ENCODE assay signal across 1 cellular context in the genomic region with DNA sequence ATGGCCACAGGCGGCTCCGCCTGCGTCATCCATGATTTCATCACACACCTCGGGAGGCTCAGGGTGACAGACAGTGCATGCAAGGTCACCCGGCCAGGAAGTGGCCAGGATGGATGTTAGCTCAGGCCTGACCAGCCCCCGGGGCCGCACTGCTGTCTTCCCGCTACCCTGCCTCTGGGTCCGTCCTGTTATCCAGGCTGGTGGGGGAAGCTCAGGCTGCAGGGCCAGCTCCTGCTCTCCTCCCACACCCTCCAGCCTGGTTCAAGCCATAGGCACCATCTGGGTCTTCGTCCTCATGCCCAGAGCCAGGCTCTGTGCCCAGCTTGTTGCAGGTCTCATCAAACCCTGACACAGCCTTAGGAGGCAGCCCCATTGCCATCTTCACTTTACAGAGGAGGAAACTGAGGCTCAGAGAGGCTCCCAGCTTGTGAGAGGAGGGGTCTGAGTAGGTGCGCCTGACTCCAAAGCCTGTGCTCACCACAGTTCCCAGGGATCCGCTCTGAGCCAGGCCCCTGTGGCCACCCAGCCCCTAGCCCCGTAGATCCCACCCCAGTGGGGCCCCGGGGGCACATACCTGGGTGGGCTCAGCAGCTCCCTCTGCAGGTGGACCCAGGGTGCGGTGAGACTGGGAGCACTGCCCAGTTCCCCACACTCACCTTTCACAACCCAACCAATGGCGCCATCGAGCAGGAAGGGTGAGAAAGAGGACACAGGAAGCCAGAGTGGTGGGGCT.
A peak's percentile ranks its signal among the peaks of the same experiment; 100 is the strongest.
TF ChIP-seq lines count a peak whose summit lies in the region.

No MANE protein-coding gene starts in this region.

TF ChIP-seq in HepG2, 621 proteins besides CTCF, POLR2A, EP300 and RAD21 (continued from another document and continues in another):
- TF ChIP-seq, protein P1, sequence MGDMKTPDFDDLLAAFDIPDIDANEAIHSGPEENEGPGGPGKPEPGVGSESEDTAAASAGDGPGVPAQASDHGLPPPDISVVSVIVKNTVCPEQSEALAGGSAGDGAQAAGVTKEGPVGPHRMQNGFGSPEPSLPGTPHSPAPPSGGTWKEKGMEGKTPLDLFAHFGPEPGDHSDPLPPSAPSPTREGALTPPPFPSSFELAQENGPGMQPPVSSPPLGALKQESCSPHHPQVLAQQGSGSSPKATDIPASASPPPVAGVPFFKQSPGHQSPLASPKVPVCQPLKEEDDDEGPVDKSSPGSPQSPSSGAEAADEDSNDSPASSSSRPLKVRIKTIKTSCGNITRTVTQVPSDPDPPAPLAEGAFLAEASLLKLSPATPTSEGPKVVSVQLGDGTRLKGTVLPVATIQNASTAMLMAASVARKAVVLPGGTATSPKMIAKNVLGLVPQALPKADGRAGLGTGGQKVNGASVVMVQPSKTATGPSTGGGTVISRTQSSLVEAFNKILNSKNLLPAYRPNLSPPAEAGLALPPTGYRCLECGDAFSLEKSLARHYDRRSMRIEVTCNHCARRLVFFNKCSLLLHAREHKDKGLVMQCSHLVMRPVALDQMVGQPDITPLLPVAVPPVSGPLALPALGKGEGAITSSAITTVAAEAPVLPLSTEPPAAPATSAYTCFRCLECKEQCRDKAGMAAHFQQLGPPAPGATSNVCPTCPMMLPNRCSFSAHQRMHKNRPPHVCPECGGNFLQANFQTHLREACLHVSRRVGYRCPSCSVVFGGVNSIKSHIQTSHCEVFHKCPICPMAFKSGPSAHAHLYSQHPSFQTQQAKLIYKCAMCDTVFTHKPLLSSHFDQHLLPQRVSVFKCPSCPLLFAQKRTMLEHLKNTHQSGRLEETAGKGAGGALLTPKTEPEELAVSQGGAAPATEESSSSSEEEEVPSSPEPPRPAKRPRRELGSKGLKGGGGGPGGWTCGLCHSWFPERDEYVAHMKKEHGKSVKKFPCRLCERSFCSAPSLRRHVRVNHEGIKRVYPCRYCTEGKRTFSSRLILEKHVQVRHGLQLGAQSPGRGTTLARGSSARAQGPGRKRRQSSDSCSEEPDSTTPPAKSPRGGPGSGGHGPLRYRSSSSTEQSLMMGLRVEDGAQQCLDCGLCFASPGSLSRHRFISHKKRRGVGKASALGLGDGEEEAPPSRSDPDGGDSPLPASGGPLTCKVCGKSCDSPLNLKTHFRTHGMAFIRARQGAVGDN (CRISPR knock-in tag; IDR thresholded peaks at IDR 0.05), result peak; percentile 98
- TF ChIP-seq ESRRA (CRISPR knock-in tag; IDR thresholded peaks at IDR 0.05; ENCODE audit: low read depth) (peak; percentile 97), KDM4B (CRISPR knock-in tag; IDR thresholded peaks at IDR 0.05) (peak; percentile 94), ZNF775 (CRISPR knock-in tag; IDR thresholded peaks at IDR 0.05; ENCODE audit: borderline replicate concordance) (0 out of 2 replicates have a peak, but pooled peaks have one; percentile 62), TBX2 (CRISPR knock-in tag; IDR thresholded peaks at IDR 0.05; ENCODE audit: borderline replicate concordance) (peak; percentile 84), ZNF296 (CRISPR knock-in tag; conservative IDR thresholded peaks at IDR 0.05) (peak; percentile 35; the same call in 1 of the 2 replicates), ZKSCAN8 (CRISPR knock-in tag; IDR thresholded peaks at IDR 0.05; ENCODE audit: borderline replicate concordance) (0 out of 2 replicates have a peak, but pooled peaks have one; percentile 20), JDP2 (CRISPR knock-in tag; IDR thresholded peaks at IDR 0.05; ENCODE audit: borderline replicate concordance) (no peak), ZNF510 (CRISPR knock-in tag; IDR thresholded peaks at IDR 0.05; ENCODE audit: low read depth) (peak; percentile 93), ZNF580 (CRISPR knock-in tag; IDR thresholded peaks at IDR 0.05; ENCODE audit: borderline replicate concordance, low read depth) (peak; percentile 94), SYNCRIP (IDR thresholded peaks at IDR 0.05; ENCODE audit: insufficient read depth, low read depth, low read length) (no peak), ZFX (CRISPR knock-in tag; IDR thresholded peaks at IDR 0.05; ENCODE audit: low read depth) (peak; percentile 92), ZNF343 (CRISPR knock-in tag; IDR thresholded peaks at IDR 0.05) (peak; percentile 86; the same call in 1 of the 2 replicates), ZNF431 (CRISPR knock-in tag; IDR thresholded peaks at IDR 0.05; ENCODE audit: borderline replicate concordance, low read depth) (peak; percentile 82; the same call in 1 of the 2 replicates), ZNF768 (CRISPR knock-in tag; IDR thresholded peaks at IDR 0.05) (peak; percentile 31), GABPA (IDR thresholded peaks at IDR 0.05; ENCODE audit: low read depth, low read length) (no peak; the same call in 1 of the 2 replicates), GABPA (CRISPR knock-in tag; IDR thresholded peaks at IDR 0.05; ENCODE audit: low read depth) (peak; percentile 71), ZNF777 (CRISPR knock-in tag; IDR thresholded peaks at IDR 0.05) (no peak), FOXC1 (CRISPR knock-in tag; IDR thresholded peaks at IDR 0.05; ENCODE audit: borderline replicate concordance) (peak; percentile 68), ZNF160 (CRISPR knock-in tag; IDR thresholded peaks at IDR 0.05) (peak; percentile 20; the same call in 1 of the 2 replicates), YEATS2 (CRISPR knock-in tag; IDR thresholded peaks at IDR 0.05; ENCODE audit: borderline replicate concordance) (peak; percentile 27), MIER2 (CRISPR knock-in tag; IDR thresholded peaks at IDR 0.05) (peak; percentile 22; the same call in 1 of the 2 replicates), FOXK2 (IDR thresholded peaks at IDR 0.05) (no peak)
- TF ChIP-seq, protein P2, sequence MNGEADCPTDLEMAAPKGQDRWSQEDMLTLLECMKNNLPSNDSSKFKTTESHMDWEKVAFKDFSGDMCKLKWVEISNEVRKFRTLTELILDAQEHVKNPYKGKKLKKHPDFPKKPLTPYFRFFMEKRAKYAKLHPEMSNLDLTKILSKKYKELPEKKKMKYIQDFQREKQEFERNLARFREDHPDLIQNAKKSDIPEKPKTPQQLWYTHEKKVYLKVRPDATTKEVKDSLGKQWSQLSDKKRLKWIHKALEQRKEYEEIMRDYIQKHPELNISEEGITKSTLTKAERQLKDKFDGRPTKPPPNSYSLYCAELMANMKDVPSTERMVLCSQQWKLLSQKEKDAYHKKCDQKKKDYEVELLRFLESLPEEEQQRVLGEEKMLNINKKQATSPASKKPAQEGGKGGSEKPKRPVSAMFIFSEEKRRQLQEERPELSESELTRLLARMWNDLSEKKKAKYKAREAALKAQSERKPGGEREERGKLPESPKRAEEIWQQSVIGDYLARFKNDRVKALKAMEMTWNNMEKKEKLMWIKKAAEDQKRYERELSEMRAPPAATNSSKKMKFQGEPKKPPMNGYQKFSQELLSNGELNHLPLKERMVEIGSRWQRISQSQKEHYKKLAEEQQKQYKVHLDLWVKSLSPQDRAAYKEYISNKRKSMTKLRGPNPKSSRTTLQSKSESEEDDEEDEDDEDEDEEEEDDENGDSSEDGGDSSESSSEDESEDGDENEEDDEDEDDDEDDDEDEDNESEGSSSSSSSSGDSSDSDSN (CRISPR knock-in tag; IDR thresholded peaks at IDR 0.05), result peak; percentile 99
- TF ChIP-seq, protein P3, sequence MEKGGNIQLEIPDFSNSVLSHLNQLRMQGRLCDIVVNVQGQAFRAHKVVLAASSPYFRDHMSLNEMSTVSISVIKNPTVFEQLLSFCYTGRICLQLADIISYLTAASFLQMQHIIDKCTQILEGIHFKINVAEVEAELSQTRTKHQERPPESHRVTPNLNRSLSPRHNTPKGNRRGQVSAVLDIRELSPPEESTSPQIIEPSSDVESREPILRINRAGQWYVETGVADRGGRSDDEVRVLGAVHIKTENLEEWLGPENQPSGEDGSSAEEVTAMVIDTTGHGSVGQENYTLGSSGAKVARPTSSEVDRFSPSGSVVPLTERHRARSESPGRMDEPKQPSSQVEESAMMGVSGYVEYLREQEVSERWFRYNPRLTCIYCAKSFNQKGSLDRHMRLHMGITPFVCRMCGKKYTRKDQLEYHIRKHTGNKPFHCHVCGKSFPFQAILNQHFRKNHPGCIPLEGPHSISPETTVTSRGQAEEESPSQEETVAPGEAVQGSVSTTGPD (CRISPR knock-in tag; IDR thresholded peaks at IDR 0.05), result no peak
- TF ChIP-seq, protein P4, sequence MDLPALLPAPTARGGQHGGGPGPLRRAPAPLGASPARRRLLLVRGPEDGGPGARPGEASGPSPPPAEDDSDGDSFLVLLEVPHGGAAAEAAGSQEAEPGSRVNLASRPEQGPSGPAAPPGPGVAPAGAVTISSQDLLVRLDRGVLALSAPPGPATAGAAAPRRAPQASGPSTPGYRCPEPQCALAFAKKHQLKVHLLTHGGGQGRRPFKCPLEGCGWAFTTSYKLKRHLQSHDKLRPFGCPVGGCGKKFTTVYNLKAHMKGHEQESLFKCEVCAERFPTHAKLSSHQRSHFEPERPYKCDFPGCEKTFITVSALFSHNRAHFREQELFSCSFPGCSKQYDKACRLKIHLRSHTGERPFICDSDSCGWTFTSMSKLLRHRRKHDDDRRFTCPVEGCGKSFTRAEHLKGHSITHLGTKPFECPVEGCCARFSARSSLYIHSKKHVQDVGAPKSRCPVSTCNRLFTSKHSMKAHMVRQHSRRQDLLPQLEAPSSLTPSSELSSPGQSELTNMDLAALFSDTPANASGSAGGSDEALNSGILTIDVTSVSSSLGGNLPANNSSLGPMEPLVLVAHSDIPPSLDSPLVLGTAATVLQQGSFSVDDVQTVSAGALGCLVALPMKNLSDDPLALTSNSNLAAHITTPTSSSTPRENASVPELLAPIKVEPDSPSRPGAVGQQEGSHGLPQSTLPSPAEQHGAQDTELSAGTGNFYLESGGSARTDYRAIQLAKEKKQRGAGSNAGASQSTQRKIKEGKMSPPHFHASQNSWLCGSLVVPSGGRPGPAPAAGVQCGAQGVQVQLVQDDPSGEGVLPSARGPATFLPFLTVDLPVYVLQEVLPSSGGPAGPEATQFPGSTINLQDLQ (CRISPR knock-in tag; IDR thresholded peaks at IDR 0.05), result no peak
- TF ChIP-seq, protein P5, sequence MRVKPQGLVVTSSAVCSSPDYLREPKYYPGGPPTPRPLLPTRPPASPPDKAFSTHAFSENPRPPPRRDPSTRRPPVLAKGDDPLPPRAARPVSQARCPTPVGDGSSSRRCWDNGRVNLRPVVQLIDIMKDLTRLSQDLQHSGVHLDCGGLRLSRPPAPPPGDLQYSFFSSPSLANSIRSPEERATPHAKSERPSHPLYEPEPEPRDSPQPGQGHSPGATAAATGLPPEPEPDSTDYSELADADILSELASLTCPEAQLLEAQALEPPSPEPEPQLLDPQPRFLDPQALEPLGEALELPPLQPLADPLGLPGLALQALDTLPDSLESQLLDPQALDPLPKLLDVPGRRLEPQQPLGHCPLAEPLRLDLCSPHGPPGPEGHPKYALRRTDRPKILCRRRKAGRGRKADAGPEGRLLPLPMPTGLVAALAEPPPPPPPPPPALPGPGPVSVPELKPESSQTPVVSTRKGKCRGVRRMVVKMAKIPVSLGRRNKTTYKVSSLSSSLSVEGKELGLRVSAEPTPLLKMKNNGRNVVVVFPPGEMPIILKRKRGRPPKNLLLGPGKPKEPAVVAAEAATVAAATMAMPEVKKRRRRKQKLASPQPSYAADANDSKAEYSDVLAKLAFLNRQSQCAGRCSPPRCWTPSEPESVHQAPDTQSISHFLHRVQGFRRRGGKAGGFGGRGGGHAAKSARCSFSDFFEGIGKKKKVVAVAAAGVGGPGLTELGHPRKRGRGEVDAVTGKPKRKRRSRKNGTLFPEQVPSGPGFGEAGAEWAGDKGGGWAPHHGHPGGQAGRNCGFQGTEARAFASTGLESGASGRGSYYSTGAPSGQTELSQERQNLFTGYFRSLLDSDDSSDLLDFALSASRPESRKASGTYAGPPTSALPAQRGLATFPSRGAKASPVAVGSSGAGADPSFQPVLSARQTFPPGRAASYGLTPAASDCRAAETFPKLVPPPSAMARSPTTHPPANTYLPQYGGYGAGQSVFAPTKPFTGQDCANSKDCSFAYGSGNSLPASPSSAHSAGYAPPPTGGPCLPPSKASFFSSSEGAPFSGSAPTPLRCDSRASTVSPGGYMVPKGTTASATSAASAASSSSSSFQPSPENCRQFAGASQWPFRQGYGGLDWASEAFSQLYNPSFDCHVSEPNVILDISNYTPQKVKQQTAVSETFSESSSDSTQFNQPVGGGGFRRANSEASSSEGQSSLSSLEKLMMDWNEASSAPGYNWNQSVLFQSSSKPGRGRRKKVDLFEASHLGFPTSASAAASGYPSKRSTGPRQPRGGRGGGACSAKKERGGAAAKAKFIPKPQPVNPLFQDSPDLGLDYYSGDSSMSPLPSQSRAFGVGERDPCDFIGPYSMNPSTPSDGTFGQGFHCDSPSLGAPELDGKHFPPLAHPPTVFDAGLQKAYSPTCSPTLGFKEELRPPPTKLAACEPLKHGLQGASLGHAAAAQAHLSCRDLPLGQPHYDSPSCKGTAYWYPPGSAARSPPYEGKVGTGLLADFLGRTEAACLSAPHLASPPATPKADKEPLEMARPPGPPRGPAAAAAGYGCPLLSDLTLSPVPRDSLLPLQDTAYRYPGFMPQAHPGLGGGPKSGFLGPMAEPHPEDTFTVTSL (CRISPR knock-in tag; IDR thresholded peaks at IDR 0.05; ENCODE audit: borderline replicate concordance), result peak; percentile 66; the same call in 1 of the 2 replicates
- TF ChIP-seq, protein P6, sequence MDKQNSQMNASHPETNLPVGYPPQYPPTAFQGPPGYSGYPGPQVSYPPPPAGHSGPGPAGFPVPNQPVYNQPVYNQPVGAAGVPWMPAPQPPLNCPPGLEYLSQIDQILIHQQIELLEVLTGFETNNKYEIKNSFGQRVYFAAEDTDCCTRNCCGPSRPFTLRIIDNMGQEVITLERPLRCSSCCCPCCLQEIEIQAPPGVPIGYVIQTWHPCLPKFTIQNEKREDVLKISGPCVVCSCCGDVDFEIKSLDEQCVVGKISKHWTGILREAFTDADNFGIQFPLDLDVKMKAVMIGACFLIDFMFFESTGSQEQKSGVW (CRISPR knock-in tag; IDR thresholded peaks at IDR 0.05; ENCODE audit: borderline replicate concordance), result no peak
- TF ChIP-seq, protein P7, sequence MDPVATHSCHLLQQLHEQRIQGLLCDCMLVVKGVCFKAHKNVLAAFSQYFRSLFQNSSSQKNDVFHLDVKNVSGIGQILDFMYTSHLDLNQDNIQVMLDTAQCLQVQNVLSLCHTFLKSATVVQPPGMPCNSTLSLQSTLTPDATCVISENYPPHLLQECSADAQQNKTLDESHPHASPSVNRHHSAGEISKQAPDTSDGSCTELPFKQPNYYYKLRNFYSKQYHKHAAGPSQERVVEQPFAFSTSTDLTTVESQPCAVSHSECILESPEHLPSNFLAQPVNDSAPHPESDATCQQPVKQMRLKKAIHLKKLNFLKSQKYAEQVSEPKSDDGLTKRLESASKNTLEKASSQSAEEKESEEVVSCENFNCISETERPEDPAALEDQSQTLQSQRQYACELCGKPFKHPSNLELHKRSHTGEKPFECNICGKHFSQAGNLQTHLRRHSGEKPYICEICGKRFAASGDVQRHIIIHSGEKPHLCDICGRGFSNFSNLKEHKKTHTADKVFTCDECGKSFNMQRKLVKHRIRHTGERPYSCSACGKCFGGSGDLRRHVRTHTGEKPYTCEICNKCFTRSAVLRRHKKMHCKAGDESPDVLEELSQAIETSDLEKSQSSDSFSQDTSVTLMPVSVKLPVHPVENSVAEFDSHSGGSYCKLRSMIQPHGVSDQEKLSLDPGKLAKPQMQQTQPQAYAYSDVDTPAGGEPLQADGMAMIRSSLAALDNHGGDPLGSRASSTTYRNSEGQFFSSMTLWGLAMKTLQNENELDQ (CRISPR knock-in tag; IDR thresholded peaks at IDR 0.05; ENCODE audit: borderline replicate concordance), result no peak
- TF ChIP-seq, protein P8, sequence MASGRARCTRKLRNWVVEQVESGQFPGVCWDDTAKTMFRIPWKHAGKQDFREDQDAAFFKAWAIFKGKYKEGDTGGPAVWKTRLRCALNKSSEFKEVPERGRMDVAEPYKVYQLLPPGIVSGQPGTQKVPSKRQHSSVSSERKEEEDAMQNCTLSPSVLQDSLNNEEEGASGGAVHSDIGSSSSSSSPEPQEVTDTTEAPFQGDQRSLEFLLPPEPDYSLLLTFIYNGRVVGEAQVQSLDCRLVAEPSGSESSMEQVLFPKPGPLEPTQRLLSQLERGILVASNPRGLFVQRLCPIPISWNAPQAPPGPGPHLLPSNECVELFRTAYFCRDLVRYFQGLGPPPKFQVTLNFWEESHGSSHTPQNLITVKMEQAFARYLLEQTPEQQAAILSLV (CRISPR knock-in tag; IDR thresholded peaks at IDR 0.05; ENCODE audit: borderline replicate concordance), result peak; percentile 80
